ENCODE assay signal across 15 cellular contexts in genomic region chr2:67600472-67600871, GRCh38.
A peak's percentile ranks its signal among the peaks of the same experiment; 100 is the strongest.
DNase-seq lines count a peak whose midpoint lies in the region; ATAC-seq and TF ChIP-seq lines count a peak whose summit lies in the region.
"Had no signal": no experiment of that assay in that cellular context is flagged by ENCODE, and none has a peak within 500 bp of the region (broad histone marks: within the 10 kb centered on the region; RNA-seq: fewer than 3 reads in every experiment).

No MANE protein-coding gene starts in this region.

- H3K4me1 ChIP-seq in SJSA1 (replicated peaks), result peaks cover 37% of the 10 kb centered on the region

- H3K36me3 Mint-ChIP-seq in HFFc6 (ENCODE audit: low read depth), result no peaks in the 10 kb centered on the region

- H3K27ac Mint-ChIP-seq in HFFc6, result peak overlapping the region; percentile 87
- H3K27ac Mint-ChIP-seq: activated T-helper 2 cell treated with anti-CD3 and anti-CD28 coated beads, Interferon-gamma antibody, Interleukin-2, Interleukin-4, amounts not matched to agents 10 μg/mL and 5 μg/mL and 100 μg/mL, durations not matched to agents 14 hours and 24 hours and 36 hours; CD4-positive, alpha-beta T cell had no signal

- H3K27me3 Mint-ChIP-seq in HFFc6 (ENCODE audit: insufficient read depth), result peaks cover 1% of the 10 kb centered on the region; the same call in 1 of the 2 replicates
- H3K27me3 Mint-ChIP-seq: CD4-positive, alpha-beta T cell had no signal

- no peaks in the 10 kb centered on the region for H3K27me3 ChIP-seq in SJSA1 (replicated peaks)
- H3K27me3 ChIP-seq: neutrophil had no signal

- H3K36me3 ChIP-seq in SJSA1, result no peaks in the 10 kb centered on the region
- H3K36me3 ChIP-seq: neutrophil had no signal

- H3K9me3 Mint-ChIP-seq in HFFc6, result no peaks in the 10 kb centered on the region
- H3K9me3 Mint-ChIP-seq: activated T-helper 2 cell treated with anti-CD3 and anti-CD28 coated beads, Interferon-gamma antibody, Interleukin-2, Interleukin-4, amounts not matched to agents 10 μg/mL and 5 μg/mL and 100 μg/mL, durations not matched to agents 14 hours and 24 hours and 36 hours; CD4-positive, alpha-beta T cell had no signal

- no peak overlapping the region for H3K4me3 ChIP-seq in SJSA1

- no peak for ATAC-seq in HG03378 (IDR thresholded peaks at IDR 0.05; ENCODE audit: unreplicated experiment)

- H3K27ac ChIP-seq in SJSA1 (peak overlapping the region; percentile 59), substantia nigra (ENCODE audit: low read depth, low read length, poor library complexity, severe bottlenecking) (no peak overlapping the region)
- H3K27ac ChIP-seq: neutrophil had no signal

- H3K4me3 Mint-ChIP-seq in HFFc6, result peak overlapping the region; percentile 58; the same call in 1 of the 2 replicates
- H3K4me3 Mint-ChIP-seq: CD4-positive, alpha-beta T cell had no signal

- no peak for TF ChIP-seq CTCF in HFFc6 (IDR thresholded peaks at IDR 0.05)

- H3K9me3 ChIP-seq in SJSA1 (replicated peaks), result no peaks in the 10 kb centered on the region
- H3K9me3 ChIP-seq: neutrophil had no signal

- DNase-seq in COLO829 (ENCODE audit: low spot score), result peak; percentile 29
- DNase-seq in HFFc6, result no peak
- DNase-seq in SJSA1 (ENCODE audit: low read depth in 1 of 2, low spot score in 2 of 2), result peak; percentile 21 to 46
- peak; percentile 69 for DNase-seq in iPS DF 4.7 (ENCODE audit: extremely low read depth, low spot score)
- no peak for DNase-seq in activated naive CD4-positive, alpha-beta T cell treated with Interleukin-2 at 50 U/mL for 16 hours
- DNase-seq in kidney tubule cell (ENCODE audit: low spot score), result no peak
- DNase-seq in substantia nigra (lab: John Stamatoyannopoulos, UW), result no peak
- DNase-seq: activated CD4-positive, alpha-beta T cell treated with anti-CD3 and anti-CD28 coated beads for 48 hours; CD4-positive, alpha-beta T cell; DND-41; NCI-H1930; NCI-H446 treated with DMSO at 0.1 percent for 48 hours had no signal

- peaks cover 40% of the 10 kb centered on the region for H3K4me1 Mint-ChIP-seq in HFFc6 (ENCODE audit: low read depth)

Comparison
In these comparisons a context has a peak if more than half of its experiments do, and no peak if none do; other contexts are left out.
1. DNase-seq: peak in COLO829 (single experiment), SJSA1 (2 of 2) and iPS DF 4.7 (single experiment); none in HFFc6 (single experiment), activated naive CD4-positive, alpha-beta T cell treated with Interleukin-2 at 50 U/mL for 16 hours (single experiment), kidney tubule cell (single experiment) and substantia nigra (0 of 49).